ENCODE assay signal across 8 cellular contexts in the genomic region with DNA sequence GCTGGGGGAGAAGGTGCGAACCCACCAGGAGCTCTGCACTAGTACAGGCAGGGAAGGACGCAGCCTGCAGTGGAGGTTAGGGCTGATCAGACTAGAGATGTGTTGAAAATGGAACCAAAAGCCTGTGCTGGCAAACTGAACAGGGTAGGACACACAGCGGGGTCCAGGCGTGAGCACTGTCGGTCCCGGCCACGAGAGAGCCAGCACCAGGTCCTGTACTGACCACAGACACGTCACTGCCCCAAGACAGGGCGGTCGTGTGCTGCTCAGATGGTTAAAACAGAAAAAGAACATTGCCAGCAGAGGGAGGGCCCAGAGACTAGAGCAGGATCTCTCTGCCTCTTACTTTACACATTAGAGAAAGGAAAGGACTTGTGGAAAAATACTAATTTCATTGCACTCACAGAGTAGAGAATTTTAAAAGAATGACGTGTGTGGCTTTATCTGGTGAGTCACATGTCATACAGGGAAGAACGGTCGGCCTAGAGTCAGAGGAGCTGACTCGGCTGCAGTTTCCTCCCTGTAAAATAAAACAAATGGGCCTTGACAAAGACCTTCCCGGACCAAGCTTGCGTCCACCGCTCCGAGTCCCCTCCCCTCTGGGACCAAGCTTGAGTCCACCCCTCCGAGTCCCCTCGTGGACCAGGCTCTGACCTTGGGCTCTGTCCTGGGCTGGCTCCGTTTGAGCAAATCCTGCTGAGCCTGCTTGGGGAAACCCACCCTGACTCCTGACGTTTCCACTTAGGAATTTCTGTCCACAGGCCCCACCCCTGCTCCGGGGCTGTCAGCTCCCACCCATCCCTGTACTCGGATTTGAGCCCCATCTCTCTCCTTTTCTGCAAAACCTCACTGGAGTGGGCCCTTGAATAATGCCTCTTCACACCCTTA. TPM values are rescaled to one million over a fixed set of nuclear protein-coding genes. Genes with fewer than 3 reads are reported as not detected.
A peak's percentile ranks its signal among the peaks of the same experiment; 100 is the strongest.
DNase-seq lines count a peak whose midpoint lies in the region; TF ChIP-seq lines count a peak whose summit lies in the region.

No MANE protein-coding gene starts in this region.

- DNase-seq in Caco-2 (peak; percentile 75 to 80), HS-27A (ENCODE audit: low read depth) (peak; percentile 83), adipocyte (ENCODE audit: low read depth) (peak; percentile 87), left ventricle myocardium inferior (peak; percentile 65), activated gamma-delta T cell treated with Interleukin-2 at 50 U/mL for 16 hours (no peak), DMS153 treated with DMSO at 0.1 percent for 48 hours (lab: John Stamatoyannopoulos, UW; ENCODE audit: unreplicated experiment) (no peak)
- DNase-seq in stimulated activated CD4-positive, alpha-beta T cell treated with anti-CD3 and anti-CD28 coated beads, Interleukin-4, amount 100 ng/mL, for 1 hour, result no peak

- H3K36me3 Mint-ChIP-seq in Caco-2 (ENCODE audit: insufficient read depth, unreplicated experiment), result peaks cover 37% of the 10 kb centered on the region

- no peaks in the 10 kb centered on the region for H3K27me3 Mint-ChIP-seq in Caco-2 (ENCODE audit: insufficient read depth, unreplicated experiment)

- peaks cover 7% of the 10 kb centered on the region for H3K4me1 Mint-ChIP-seq in Caco-2 (ENCODE audit: low read depth, unreplicated experiment)

- BruUV-seq in Caco-2 (replicated peaks; lab: Mats Ljungman, UMichigan), result TSS peak; percentile 87

- peaks cover under 1% of the 10 kb centered on the region for H3K9me3 Mint-ChIP-seq in Caco-2 (ENCODE audit: unreplicated experiment)

- POLR2A ChIA-PET in Caco-2 (lab: Charles Lee), result interaction anchor here (1.1 to 2.0 kb wide), 3 partner anchors 16 to 22 kb away, joined by 3 to 15 read pairs (median 13); partner anchors contain the start of genes ADI1 and RNASEH1

- H3K4me1 ChIP-seq in Caco-2 (peaks cover 7% of the 10 kb centered on the region; the same call in 1 of the 2 replicates), adipocyte (ENCODE audit: control insufficient read depth, insufficient read depth, low read length) (peaks cover 19% of the 10 kb centered on the region), left ventricle myocardium inferior (peaks cover 40% of the 10 kb centered on the region), rectal smooth muscle tissue (ENCODE audit: control insufficient read depth, insufficient read depth, low read length) (peaks cover 14% of the 10 kb centered on the region)

- no peaks in the 10 kb centered on the region for H3K27me3 ChIP-seq in Caco-2 (replicated peaks; ENCODE audit: control insufficient read depth, insufficient read depth, low read length)
- H3K27me3 ChIP-seq in adipocyte (replicated peaks; ENCODE audit: control insufficient read depth, insufficient read depth, low read length), result no peaks in the 10 kb centered on the region
- H3K27me3 ChIP-seq in left ventricle myocardium inferior (ENCODE audit: low read depth), result no peaks in the 10 kb centered on the region
- no peaks in the 10 kb centered on the region for H3K27me3 ChIP-seq in rectal smooth muscle tissue (ENCODE audit: control insufficient read depth, insufficient read depth, low read length)

- H3K9me3 ChIP-seq in Caco-2 (no peaks in the 10 kb centered on the region), adipocyte (ENCODE audit: control insufficient read depth, low read length) (no peaks in the 10 kb centered on the region), left ventricle myocardium inferior (replicated peaks) (no peaks in the 10 kb centered on the region)

- H3K27ac ChIP-seq in left ventricle myocardium inferior (replicated peaks) (peak overlapping the region; percentile 93), rectal smooth muscle tissue (ENCODE audit: low read depth, low read length) (peak overlapping the region; percentile 97)

- H3K4me3 Mint-ChIP-seq in Caco-2 (ENCODE audit: unreplicated experiment), result peak overlapping the region; percentile 95

- H3K36me3 ChIP-seq in Caco-2 (ENCODE audit: control insufficient read depth, insufficient read depth, low read length), result peaks cover 2% of the 10 kb centered on the region; the same call in 1 of the 2 replicates
- H3K36me3 ChIP-seq in adipocyte (ENCODE audit: control insufficient read depth, insufficient read depth, low read length, severe bottlenecking), result peaks cover 9% of the 10 kb centered on the region
- peaks cover 22% of the 10 kb centered on the region for H3K36me3 ChIP-seq in left ventricle myocardium inferior
- no peaks in the 10 kb centered on the region for H3K36me3 ChIP-seq in rectal smooth muscle tissue (ENCODE audit: control insufficient read depth, insufficient read depth, low read length)

- intact Hi-C loops in Caco-2 (cut with micrococcal nuclease; ENCODE audit: unreplicated experiment) (loop anchor here (1.0 to 5.0 kb wide), 6 partner anchors 17 to 115 kb away; partner anchors contain the start of genes ADI1 and RNASEH1), left ventricle myocardium inferior (cut with micrococcal nuclease) (no loop called here)

- CTCF ChIA-PET in Caco-2 (lab: Charles Lee), result interaction anchor here (1.0 to 1.5 kb wide), 7 partner anchors 11 to 157 kb away, joined by 3 to 7 read pairs (median 4); partner anchors contain the start of genes ADI1, RNASEH1 and TRAPPC12

- H3K27ac Mint-ChIP-seq in Caco-2 (ENCODE audit: unreplicated experiment), result peak overlapping the region; percentile 99

- H3K4me3 ChIP-seq in Caco-2 (ENCODE audit: low read depth, low read length) (peak overlapping the region; percentile 54), adipocyte (ENCODE audit: low read length) (peak overlapping the region; percentile 71), left ventricle myocardium inferior (peak overlapping the region; percentile 63), rectal smooth muscle tissue (ENCODE audit: low read length) (peak overlapping the region; percentile 62)

- H3K9ac ChIP-seq in adipocyte (ENCODE audit: low read length) (peak overlapping the region; percentile 91), rectal smooth muscle tissue (ENCODE audit: low read length) (peak overlapping the region; percentile 71)

- peak; percentile 11 to 31 for TF ChIP-seq CTCF in Caco-2 (IDR thresholded peaks at IDR 0.05; ENCODE audit: insufficient read depth in 1 of 2, low read depth in 1 of 2, low read length in 1 of 2, severe bottlenecking in 1 of 2, unreplicated experiment in 1 of 2)
- peak; percentile 42 for TF ChIP-seq CTCF in left ventricle myocardium inferior (IDR thresholded peaks at IDR 0.05; ENCODE audit: borderline replicate concordance)

RNA-seq across cellular contexts. Expression of gene ADI1, which starts 16.7 kb away (rescaled TPM):
- total RNA-seq in Caco-2 (2022), result 63.7 and 69.2 TPM in 2 replicates
- total RNA-seq in left ventricle myocardium inferior, result 195 TPM

RNA-seq across cellular contexts. Expression of gene RNASEH1, which starts 22.1 kb away (rescaled TPM):
- 41.5 and 47.1 TPM in 2 replicates for total RNA-seq in Caco-2 (2022)
- 20.9 TPM for total RNA-seq in left ventricle myocardium inferior

RNA-seq across cellular contexts. Expression of gene RPS7, which starts 39.0 kb away (rescaled TPM):
- 2,077 and 2,101 TPM in 2 replicates for total RNA-seq in Caco-2 (2022)
- 583 TPM for total RNA-seq in left ventricle myocardium inferior

RNA-seq across cellular contexts. Expression of gene COLEC11, which starts 58.9 kb away (rescaled TPM):
- total RNA-seq in Caco-2 (2022) (not detected in 2 replicates), left ventricle myocardium inferior (4.9 TPM)

Comparison
In these comparisons a context has a peak if more than half of its experiments do, and no peak if none do; other contexts are left out.
1. DNase-seq: peak in Caco-2 (2 of 2), HS-27A (single experiment), adipocyte (single experiment) and left ventricle myocardium inferior (single experiment); none in stimulated activated CD4-positive, alpha-beta T cell treated with anti-CD3 and anti-CD28 coated beads, Interleukin-4, amount 100 ng/mL, for 1 hour (single experiment), activated gamma-delta T cell treated with Interleukin-2 at 50 U/mL for 16 hours (single experiment) and DMS153 treated with DMSO at 0.1 percent for 48 hours (single experiment).
2. Peak in every context shown above with its lines, with median percentiles within 50 percentile points of each other: H3K4me3 ChIP-seq.